14 cellular contexts compared by ENCODE assay signal in the genomic region with DNA sequence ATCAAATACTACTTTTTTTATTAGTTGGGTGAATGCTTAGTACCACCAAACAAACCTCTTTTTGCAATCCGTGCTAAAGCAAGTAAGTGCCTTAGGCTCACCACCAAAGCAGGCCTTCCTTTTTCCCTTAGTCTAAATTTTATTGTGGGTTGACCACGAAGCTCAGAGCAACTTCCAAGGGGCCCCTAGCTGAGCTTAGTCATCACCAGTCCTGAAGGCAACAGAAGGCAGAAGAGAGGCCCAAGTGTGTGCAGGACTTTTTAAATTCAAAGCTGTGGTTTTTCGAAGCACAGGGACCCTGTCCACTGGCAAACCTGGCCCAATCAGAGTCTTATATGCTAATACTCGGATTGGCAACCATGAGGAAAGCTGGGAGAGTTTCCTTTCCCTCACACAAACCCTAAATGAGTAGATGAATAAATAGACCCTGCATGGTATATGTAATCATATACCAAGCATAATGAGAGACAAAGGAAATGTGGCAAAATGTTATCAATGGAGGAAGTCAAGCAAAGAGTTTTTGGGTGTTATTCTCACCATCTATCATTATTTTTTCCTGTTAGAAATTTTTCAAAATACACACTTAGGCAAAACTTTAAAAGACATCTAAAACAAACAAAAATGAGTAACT.
A peak's percentile ranks its signal among the peaks of the same experiment; 100 is the strongest.
DNase-seq lines count a peak whose midpoint lies in the region; ATAC-seq and TF ChIP-seq lines count a peak whose summit lies in the region.
"Had no signal": no experiment of that assay in that cellular context is flagged by ENCODE, and none has a peak within 500 bp of the region (broad histone marks: within the 10 kb centered on the region; RNA-seq: fewer than 3 reads in every experiment).

No MANE protein-coding gene starts in this region.

- peaks cover 18% of the 10 kb centered on the region for H3K4me1 Mint-ChIP-seq in T-helper 17 cell

- H3K36me3 Mint-ChIP-seq in T-helper 17 cell (ENCODE audit: low read depth): peaks cover 5% of the 10 kb centered on the region

- H3K4me3 Mint-ChIP-seq in T-helper 17 cell: peak overlapping the region; percentile 34
- H3K4me3 Mint-ChIP-seq: activated T-helper 1 cell treated with anti-CD3 and anti-CD28 coated beads, Interleukin-12 subunit alpha, Interleukin-12 subunit beta, Interleukin-2, Interleukin-4 antibody, amounts not matched to agents 30 ng/mL and 10 ng/mL and 1 ng/mL, durations not matched to agents 14 hours and 24 hours and 36 hours had no signal

- no peaks in the 10 kb centered on the region for H3K27me3 Mint-ChIP-seq in T-helper 17 cell
- H3K27me3 Mint-ChIP-seq: IgD-negative memory B cell had no signal

- no peak overlapping the region for H3K4me3 ChIP-seq in fibroblast of pulmonary artery (replicated peaks; ENCODE audit: low read depth, low read length)
- H3K4me3 ChIP-seq: cardiac muscle cell, esophagus squamous epithelium had no signal

- H3K27ac Mint-ChIP-seq in T-helper 17 cell: peak overlapping the region; percentile 88
- H3K27ac Mint-ChIP-seq: activated T-helper 1 cell treated with anti-CD3 and anti-CD28 coated beads, Interleukin-12 subunit alpha, Interleukin-12 subunit beta, Interleukin-2, Interleukin-4 antibody, amounts not matched to agents 30 ng/mL and 10 ng/mL and 1 ng/mL, durations not matched to agents 14 hours and 24 hours and 36 hours; IgD-negative memory B cell had no signal

- TF ChIP-seq CTCF in fibroblast of pulmonary artery (IDR thresholded peaks at IDR 0.05; ENCODE audit: low read length, missing control alignments): no peak

- H3K9me3 ChIP-seq in T-helper 17 cell (ENCODE audit: control insufficient read depth, low read length, poor library complexity, severe bottlenecking): no peaks in the 10 kb centered on the region
- H3K9me3 ChIP-seq: esophagus squamous epithelium had no signal

- ATAC-seq in T-helper 17 cell: no peak
- ATAC-seq in GM18868 (IDR thresholded peaks at IDR 0.05; ENCODE audit: unreplicated experiment): no peak
- ATAC-seq in GM21423 (IDR thresholded peaks at IDR 0.05; ENCODE audit: unreplicated experiment): no peak
- ATAC-seq: Panc1 had no signal

- DNase-seq in A172 (ENCODE audit: low spot score) (peak; percentile 41), ELR (ENCODE audit: low read depth) (peak; percentile 70), T-helper 17 cell (no peak), fibroblast of pulmonary artery (ENCODE audit: low read depth) (peak; percentile 2), DMS153 (lab: John Stamatoyannopoulos, UW) (no peak), mucosa of gallbladder (ENCODE audit: low spot score) (no peak)
- DNase-seq: esophagus squamous epithelium, GOT3 had no signal

Comparison
In these comparisons a context has a peak if more than half of its experiments do, and no peak if none do; other contexts are left out.
1. DNase-seq: peak in A172 (single experiment), ELR (single experiment) and fibroblast of pulmonary artery (single experiment); none in T-helper 17 cell (0 of 3), DMS153 (single experiment) and mucosa of gallbladder (single experiment).